28 cellular contexts compared by ENCODE assay signal in the genomic region with DNA sequence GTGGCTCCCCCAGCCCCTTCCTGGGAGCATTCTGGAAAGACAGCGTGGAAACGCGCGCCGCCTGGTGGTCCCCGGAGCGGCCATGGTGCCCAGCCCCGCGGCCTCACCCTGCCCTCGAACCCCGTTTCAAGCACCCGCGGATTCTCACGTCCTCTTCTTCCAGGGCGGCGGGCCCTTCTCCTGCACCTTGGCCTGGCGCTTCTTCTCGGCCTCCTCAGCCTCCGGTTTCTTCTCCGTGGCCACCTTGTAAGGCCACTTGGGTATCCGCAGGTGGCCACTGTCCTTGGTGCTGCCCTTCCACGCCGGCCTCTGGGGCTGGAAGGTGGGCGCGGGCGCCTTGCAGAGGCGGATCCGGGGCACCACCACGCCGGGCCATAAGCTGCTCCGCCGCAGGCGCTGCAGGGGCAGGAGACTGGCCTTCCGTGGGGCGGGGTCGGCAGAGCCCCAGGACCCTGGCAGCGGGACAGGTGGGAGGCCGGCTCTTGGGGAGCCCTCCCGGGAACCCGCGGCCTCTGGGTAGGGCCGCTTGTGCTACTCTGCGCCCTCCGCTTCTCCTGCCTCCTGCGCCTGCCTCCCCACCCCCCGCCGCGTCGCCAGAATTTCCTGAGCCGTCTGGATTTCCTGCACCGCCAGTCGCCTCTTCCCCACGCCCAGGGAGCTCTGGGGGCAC.
DNase-seq lines count a peak whose midpoint lies in the region; ATAC-seq and TF ChIP-seq lines count a peak whose summit lies in the region.
"Had no signal": no experiment of that assay in that cellular context is flagged by ENCODE, and none has a peak within 500 bp of the region (broad histone marks: within the 10 kb centered on the region; RNA-seq: fewer than 3 reads in every experiment).

No MANE protein-coding gene starts in this region.

- no peak for TF ChIP-seq POLR2A in Peyer's patch (IDR thresholded peaks at IDR 0.05)

- DNase-seq in activated CD8-positive, alpha-beta memory T cell treated with anti-CD3 and anti-CD28 coated beads, Interleukin-2, amount 50 U/mL, for 4 hours = peak; percentile 7
- no peak for DNase-seq in activated CD8-positive, alpha-beta memory T cell treated with anti-CD3 and anti-CD28 coated beads for 24 hours
- DNase-seq in Peyer's patch (peak in 2 of 3 donors; percentile 31 to 38), left lobe of liver (ENCODE audit: low spot score) (peak; percentile 33), type B pancreatic cell (ENCODE audit: extremely low spot score, unreplicated experiment) (peak; percentile 62), NCI-H1105 treated with DMSO at 0.1 percent for 48 hours (lab: John Stamatoyannopoulos, UW) (no peak), KG1 (lab: John Stamatoyannopoulos, UW) (no peak)
- DNase-seq: activated CD4-positive, alpha-beta T cell treated with anti-CD3 and anti-CD28 coated beads, Interleukin-2, amount 10 ng/mL, durations not matched to agents 7 days and 5 days; activated naive CD4-positive, alpha-beta T cell; activated T-cell treated with anti-CD3 and anti-CD28 coated beads, Interleukin-2, amount 50 U/mL, for 4 hours; MM.1S; NCI-H1417; NCI-H2029 treated with DMSO at 0.1 percent for 48 hours; NCI-H524; nucleus accumbens; SIG-M5; stimulated activated naive B cell treated with anti-CD40 and anti-IgM and Interleukin-4, amounts not matched to agents 10 μg/mL and 1 μg/mL and 100 μg/mL, for 72 hours; substantia nigra; SW 1271; T-helper 9 cell had no signal

- no peak overlapping the region for H3K4me3 ChIP-seq in Peyer's patch
- H3K4me3 ChIP-seq: lung, skin epidermis, uterus had no signal

- no peak for ATAC-seq in left lobe of liver
- ATAC-seq in HG03439 (IDR thresholded peaks at IDR 0.05; ENCODE audit: unreplicated experiment) = no peak
- ATAC-seq: activated T-cell treated with anti-CD3 and anti-CD28 coated beads, Interleukin-2, amount 50 U/mL, for 4 hours; esophagus mucosa; naive thymus-derived CD8-positive, alpha-beta T cell; stimulated activated naive B cell treated with anti-CD40 and anti-IgM and Interleukin-4, amounts not matched to agents 10 μg/mL and 1 μg/mL and 100 μg/mL, for 72 hours had no signal

- H3K36me3 ChIP-seq in Peyer's patch = no peaks in the 10 kb centered on the region
- H3K36me3 ChIP-seq: uterus had no signal

- H3K4me1 Mint-ChIP-seq in type B pancreatic cell (ENCODE audit: unreplicated experiment) = no peaks in the 10 kb centered on the region
- H3K4me1 Mint-ChIP-seq: activated CD4-positive, alpha-beta T cell treated with anti-CD3 and anti-CD28 coated beads, Interleukin-2, amount 10 ng/mL, durations not matched to agents 7 days and 5 days; naive thymus-derived CD8-positive, alpha-beta T cell; stimulated activated naive B cell treated with anti-CD40 and anti-IgM and Interleukin-4, amounts not matched to agents 10 μg/mL and 1 μg/mL and 100 μg/mL, for 72 hours had no signal

- no peaks in the 10 kb centered on the region for H3K27me3 ChIP-seq in Peyer's patch
- H3K27me3 ChIP-seq: uterus had no signal

- no peaks in the 10 kb centered on the region for H3K36me3 Mint-ChIP-seq in type B pancreatic cell
- H3K36me3 Mint-ChIP-seq: naive thymus-derived CD8-positive, alpha-beta T cell; stimulated activated naive B cell treated with anti-CD40 and anti-IgM and Interleukin-4, amounts not matched to agents 10 μg/mL and 1 μg/mL and 100 μg/mL, for 72 hours had no signal

- no peak overlapping the region for H3K27ac ChIP-seq in Peyer's patch
- H3K27ac ChIP-seq: HL-60, skin epidermis, uterus had no signal

- no peak overlapping the region for H3K27ac Mint-ChIP-seq in type B pancreatic cell
- H3K27ac Mint-ChIP-seq: activated CD4-positive, alpha-beta T cell treated with anti-CD3 and anti-CD28 coated beads, Interleukin-2, amount 10 ng/mL, durations not matched to agents 7 days and 5 days; CD4-positive, alpha-beta T cell; naive thymus-derived CD8-positive, alpha-beta T cell; stimulated activated naive B cell treated with anti-CD40 and anti-IgM and Interleukin-4, amounts not matched to agents 10 μg/mL and 1 μg/mL and 100 μg/mL, for 72 hours had no signal

- TF ChIP-seq CTCF in Peyer's patch (IDR thresholded peaks at IDR 0.05) (no peak), type B pancreatic cell (conservative IDR thresholded peaks at IDR 0.05) (no peak)

- no peaks in the 10 kb centered on the region for H3K9me3 ChIP-seq in Peyer's patch
- H3K9me3 ChIP-seq: uterus had no signal

- H3K4me1 ChIP-seq in Peyer's patch = no peaks in the 10 kb centered on the region
- H3K4me1 ChIP-seq: uterus had no signal

- no peak overlapping the region for H3K4me3 Mint-ChIP-seq in type B pancreatic cell
- H3K4me3 Mint-ChIP-seq: activated CD4-positive, alpha-beta T cell treated with anti-CD3 and anti-CD28 coated beads, Interleukin-2, amount 10 ng/mL, durations not matched to agents 7 days and 5 days; activated T-cell treated with anti-CD3 and anti-CD28 coated beads, Interleukin-2, amount 50 U/mL, for 4 hours; CD4-positive, alpha-beta T cell; naive thymus-derived CD8-positive, alpha-beta T cell; stimulated activated naive B cell treated with anti-CD40 and anti-IgM and Interleukin-4, amounts not matched to agents 10 μg/mL and 1 μg/mL and 100 μg/mL, for 72 hours had no signal

- H3K27me3 Mint-ChIP-seq in type B pancreatic cell = no peaks in the 10 kb centered on the region
- H3K27me3 Mint-ChIP-seq: activated CD4-positive, alpha-beta T cell treated with anti-CD3 and anti-CD28 coated beads, Interleukin-2, amount 10 ng/mL, durations not matched to agents 7 days and 5 days; CD4-positive, alpha-beta T cell; naive thymus-derived CD8-positive, alpha-beta T cell; stimulated activated naive B cell treated with anti-CD40 and anti-IgM and Interleukin-4, amounts not matched to agents 10 μg/mL and 1 μg/mL and 100 μg/mL, for 72 hours had no signal

- H3K9me3 Mint-ChIP-seq in type B pancreatic cell = no peaks in the 10 kb centered on the region
- H3K9me3 Mint-ChIP-seq: CD4-positive, alpha-beta T cell had no signal

Comparison
In these comparisons a context has a peak if more than half of its experiments do, and no peak if none do; other contexts are left out.
1. DNase-seq: peak in activated CD8-positive, alpha-beta memory T cell treated with anti-CD3 and anti-CD28 coated beads, Interleukin-2, amount 50 U/mL, for 4 hours (single experiment), Peyer's patch (2 of 3), left lobe of liver (single experiment) and type B pancreatic cell (single experiment); none in activated CD8-positive, alpha-beta memory T cell treated with anti-CD3 and anti-CD28 coated beads for 24 hours (single experiment), NCI-H1105 treated with DMSO at 0.1 percent for 48 hours (single experiment) and KG1 (single experiment).